In genomic region chr5:140632366-140633080, GRCh38 we compare ENCODE assay signal across 7 cellular contexts. TPM values are rescaled to one million over a fixed set of nuclear protein-coding genes. Genes with fewer than 3 reads are reported as not detected.
A peak's percentile ranks its signal among the peaks of the same experiment; 100 is the strongest.
DNase-seq lines count a peak whose midpoint lies in the region; ATAC-seq, FAIRE-seq and TF ChIP-seq lines count a peak whose summit lies in the region.

No MANE protein-coding gene starts in this region.

- no peak for TF ChIP-seq EP300 in GM12878 (IDR thresholded peaks at IDR 0.05; ENCODE audit: borderline replicate concordance in 1 of 2, control insufficient read depth in 1 of 2, low read depth in 2 of 2, low read length in 2 of 2)

- peaks cover 3% of the 10 kb centered on the region for H3K36me3 Mint-ChIP-seq in T-helper 17 cell (ENCODE audit: low read depth)

- no peaks in the 10 kb centered on the region for H3K79me2 ChIP-seq in GM12878 (ENCODE audit: control insufficient read depth, insufficient read depth, low read length)

- peaks cover 10% of the 10 kb centered on the region for H3K27me3 Mint-ChIP-seq in T-helper 17 cell

- POLR2A ChIA-PET in GM12878 (lab: Charles Lee): no interaction called here

- ATAC-seq in GM18858 (IDR thresholded peaks at IDR 0.05; ENCODE audit: unreplicated experiment): peak; percentile 46
- peak; percentile 54 for ATAC-seq in HG02973 (IDR thresholded peaks at IDR 0.05; ENCODE audit: unreplicated experiment)
- ATAC-seq in T-helper 17 cell: peak; percentile 85
- ATAC-seq in GM12878: peak; percentile 71
- no peak for ATAC-seq in GM21576 (IDR thresholded peaks at IDR 0.05; ENCODE audit: unreplicated experiment)

- FAIRE-seq in GM12878 (lab: Jason Lieb, UNC): no peak

- no peaks in the 10 kb centered on the region for H3K9me3 ChIP-seq in T-helper 17 cell (ENCODE audit: control insufficient read depth, low read length, poor library complexity, severe bottlenecking)
- peaks cover 1% of the 10 kb centered on the region; the same call in 1 of the 3 replicates for H3K9me3 ChIP-seq in GM12878 (replicated peaks; ENCODE audit: control insufficient read depth, insufficient read depth, low read length)

- no peak for TF ChIP-seq RAD21 in GM12878 (IDR thresholded peaks at IDR 0.05; ENCODE audit: insufficient read depth, low read depth, low read length)

- H3K27ac Mint-ChIP-seq in T-helper 17 cell: peak overlapping the region; percentile 86

- H3K4me1 ChIP-seq in GM12878 (ENCODE audit: control insufficient read depth, insufficient read depth, low read length): peaks cover 13% of the 10 kb centered on the region

- in situ Hi-C loops in GM12878 (cut with MboI): no loop called here

- H3K9ac ChIP-seq in GM12878 (ENCODE audit: control insufficient read depth, insufficient read depth, low read length): peak overlapping the region; percentile 35; the same call in 1 of the 2 replicates

- BruUV-seq in GM12878 (replicated peaks; lab: Mats Ljungman, UMichigan): no TSS peak

- CTCF ChIA-PET in GM12878 (lab: Yijun Ruan, JAX): interaction anchor here (0.5 to 1.2 kb wide), 2 partner anchors 259 to 283 kb away, joined by 5 to 13 read pairs; no protein-coding TSS in a partner anchor

- peak overlapping the region; percentile 92 for H3K4me3 Mint-ChIP-seq in T-helper 17 cell

- H3K4me3 ChIP-seq in GM12878: peak overlapping the region; percentile 58

- H3K27me3 ChIP-seq in GM12878 (replicated peaks in 1 of 2; ENCODE audit: control insufficient read depth in 2 of 2, insufficient read depth in 2 of 2, low read length in 1 of 2): peaks cover 3 to 4% of the 10 kb centered on the region in 2 experiments; a peak in 2 of 4 replicates

- no peak overlapping the region for H3K27ac ChIP-seq in GM12878 (ENCODE audit: control insufficient read depth, insufficient read depth)

- RAD21 ChIA-PET in GM12878 (lab: Charles Lee; ENCODE audit: unreplicated experiment): interaction anchor here (0.8 to 1.2 kb wide), 5 partner anchors 10 to 260 kb away, joined by 3 read pairs; no protein-coding TSS in a partner anchor

- DNase-seq in T-helper 17 cell (peak; percentile 20 to 34 (median 23)), GM12878 (ENCODE audit: low read depth, low spot score) (no peak), iris pigment epithelial cell (ENCODE audit: low read depth) (peak; percentile 59)
- peak; percentile 53 for DNase-seq in stimulated activated CD4-positive, alpha-beta T cell treated with anti-CD3 and anti-CD28 coated beads, Interleukin-4, amount 100 ng/mL, for 1 hour

- peak overlapping the region; percentile 91 for H2AFZ ChIP-seq in GM12878 (ENCODE audit: control insufficient read depth, low read depth, low read length)

- WGBS in GM12878 (ENCODE audit: insufficient coverage, insufficient replicate concordance, low lambda C conversion rate, missing lambda C conversion rate): 15% methylated on average over 56 of the region's 56 CpGs

- no peak; the same call in 1 of the 2 replicates for TF ChIP-seq POLR2A in GM12878 (IDR thresholded peaks at IDR 0.05; ENCODE audit: low read depth, low read length)

- no peaks in the 10 kb centered on the region for H4K20me1 ChIP-seq in GM12878 (ENCODE audit: control insufficient read depth, insufficient read depth)

- H3K36me3 ChIP-seq in GM12878 (ENCODE audit: control insufficient read depth in 2 of 2, insufficient read depth in 2 of 2, low read length in 1 of 2): no peaks in the 10 kb centered on the region

- no peak for TF ChIP-seq CTCF in GM12878 (IDR thresholded peaks at IDR 0.05 in 2 of 3, conservative IDR thresholded peaks at IDR 0.05 in 1 of 3; ENCODE audit: control insufficient read depth in 2 of 3, extremely low read depth in 1 of 3, insufficient read depth in 1 of 3, low read depth in 3 of 3, low read length in 3 of 3)

- peaks cover 28% of the 10 kb centered on the region for H3K4me1 Mint-ChIP-seq in T-helper 17 cell

- intact Hi-C loops in GM12878 (cut with micrococcal nuclease; ENCODE audit: unreplicated experiment): no loop called here

- SMC1A ChIA-PET in GM12878 (lab: Charles Lee; ENCODE audit: uncharacterized antibody, unreplicated experiment): interaction anchor here (0.5 kb wide), 1 partner anchor 24 kb away, joined by 3 read pairs; no protein-coding TSS in a partner anchor

- peak overlapping the region; percentile 99 for H3K4me2 ChIP-seq in GM12878 (ENCODE audit: control insufficient read depth, insufficient read depth)

RNA-seq across cellular contexts. Expression of gene CD14, which starts 0.5 kb away (rescaled TPM):
- total RNA-seq in T-helper 17 cell: 1 to 10 TPM; 1.4 to 9.2 TPM
- 0.19 and 0.54 TPM in 2 replicates for total RNA-seq in GM12878 (2013; cell fraction: nucleolus; rRNA removed)
- 0.11 and 0.33 TPM in 2 replicates for total RNA-seq in GM12878 (2014; rRNA removed)
- 0.09 TPM in 1 of 2 replicates, not detected in the other for total RNA-seq in GM12878 (2014; rRNA removed; fragmentation: Illumina TruSeq; extraction: Trizol)
- total RNA-seq in GM12878 (2021): 0.21 and 0.72 TPM in 2 replicates
- polyA plus RNA-seq in GM12878 (2011; ENCODE audit: low read depth): not detected
- not detected in 2 replicates for polyA plus RNA-seq in GM12878 (2011; rRNA removed)
- polyA plus RNA-seq in GM12878 (2011; cell fraction: cytosol; rRNA removed): not detected in 2 replicates
- polyA plus RNA-seq in GM12878 (2011; cell fraction: nucleus; rRNA removed): 0.18 and 0.25 TPM in 2 replicates
- 0.08 and 0.43 TPM in 2 replicates for polyA plus RNA-seq in GM12878 (2012)
- polyA plus RNA-seq in GM12878 (2014; fragmentation: Illumina TruSeq; extraction: Trizol): 0.24 TPM in 1 of 2 replicates, not detected in the other
- not detected for polyA plus RNA-seq in GM12878 (2014; fragmentation: Nextera tagmentation; extraction: Ambion mirVana)
- 0.18 and 0.28 TPM in 2 replicates for polyA plus RNA-seq in GM12878 (2014; rRNA removed)
- polyA plus RNA-seq in GM12878 (2016; fragmentation: Nextera tagmentation; extraction: Ambion mirVana): under 1 TPM in 1 of 2 experiments, not detected in 1; 0.26 TPM
- 0.21 TPM in 1 of 2 replicates, not detected in the other for polyA minus RNA-seq in GM12878 (2011; rRNA and poly(A)+ RNA removed)
- polyA minus RNA-seq in GM12878 (2011; cell fraction: cytosol; rRNA and poly(A)+ RNA removed): not detected in 2 replicates
- not detected in 2 replicates for polyA minus RNA-seq in GM12878 (2011; cell fraction: nucleus; rRNA and poly(A)+ RNA removed)

RNA-seq across cellular contexts. Expression of gene TMCO6, which starts 6.7 kb away (rescaled TPM):
- total RNA-seq in T-helper 17 cell (10 to 100 TPM; 18.3 to 23.1 TPM), GM12878 (2014; rRNA removed) (12.6 and 16.2 TPM in 2 replicates), GM12878 (2014; rRNA removed; fragmentation: Illumina TruSeq; extraction: Trizol) (6.9 and 7.1 TPM in 2 replicates), GM12878 (2021) (15.5 and 21.6 TPM in 2 replicates)
- 35.8 and 60.1 TPM in 2 replicates for total RNA-seq in GM12878 (2013; cell fraction: nucleolus; rRNA removed)
- 4.7 TPM for polyA plus RNA-seq in GM12878 (2011; ENCODE audit: low read depth)
- polyA plus RNA-seq in GM12878 (2011; rRNA removed) (6.7 and 8.4 TPM in 2 replicates), GM12878 (2014; fragmentation: Illumina TruSeq; extraction: Trizol) (7.3 and 10.8 TPM in 2 replicates), GM12878 (2014; fragmentation: Nextera tagmentation; extraction: Ambion mirVana) (1 to 10 TPM; 4.1 to 4.3 TPM), GM12878 (2014; rRNA removed) (15.9 and 16.8 TPM in 2 replicates), GM12878 (2016; fragmentation: Nextera tagmentation; extraction: Ambion mirVana) (10 to 100 TPM; 12.9 to 13.2 TPM)
- polyA plus RNA-seq in GM12878 (2011; cell fraction: cytosol; rRNA removed): 13.5 and 16.1 TPM in 2 replicates
- 52.6 and 57.9 TPM in 2 replicates for polyA plus RNA-seq in GM12878 (2011; cell fraction: nucleus; rRNA removed)
- polyA plus RNA-seq in GM12878 (2012): 8.2 and 9.5 TPM in 2 replicates
- 8.9 and 12.7 TPM in 2 replicates for polyA minus RNA-seq in GM12878 (2011; rRNA and poly(A)+ RNA removed)
- 1.9 and 5.7 TPM in 2 replicates for polyA minus RNA-seq in GM12878 (2011; cell fraction: cytosol; rRNA and poly(A)+ RNA removed)
- 16.2 and 24.4 TPM in 2 replicates for polyA minus RNA-seq in GM12878 (2011; cell fraction: nucleus; rRNA and poly(A)+ RNA removed)

RNA-seq across cellular contexts. Expression of gene NDUFA2, which starts 14.9 kb away (rescaled TPM):
- total RNA-seq in T-helper 17 cell: 10 to 100 TPM; 40.7 to 46.2 TPM
- 17.0 and 20.2 TPM in 2 replicates for total RNA-seq in GM12878 (2013; cell fraction: nucleolus; rRNA removed)
- total RNA-seq in GM12878 (2014; rRNA removed): 179 and 204 TPM in 2 replicates
- 78.5 and 82.1 TPM in 2 replicates for total RNA-seq in GM12878 (2014; rRNA removed; fragmentation: Illumina TruSeq; extraction: Trizol)
- 97.6 and 104 TPM in 2 replicates for total RNA-seq in GM12878 (2021)
- polyA plus RNA-seq in GM12878 (2011; ENCODE audit: low read depth): 81.9 TPM
- polyA plus RNA-seq in GM12878 (2011; rRNA removed): 154 and 202 TPM in 2 replicates
- 242 and 318 TPM in 2 replicates for polyA plus RNA-seq in GM12878 (2011; cell fraction: cytosol; rRNA removed)
- polyA plus RNA-seq in GM12878 (2011; cell fraction: nucleus; rRNA removed): 108 and 145 TPM in 2 replicates
- 124 and 139 TPM in 2 replicates for polyA plus RNA-seq in GM12878 (2012)
- polyA plus RNA-seq in GM12878 (2014; fragmentation: Illumina TruSeq; extraction: Trizol): 33.5 and 67.2 TPM in 2 replicates
- polyA plus RNA-seq in GM12878 (2014; fragmentation: Nextera tagmentation; extraction: Ambion mirVana): 100 to 1,000 TPM; 488 to 549 TPM
- polyA plus RNA-seq in GM12878 (2014; rRNA removed): 202 and 240 TPM in 2 replicates
- polyA plus RNA-seq in GM12878 (2016; fragmentation: Nextera tagmentation; extraction: Ambion mirVana): 100 to 1,000 TPM; 267 to 268 TPM
- polyA minus RNA-seq in GM12878 (2011; rRNA and poly(A)+ RNA removed): 22.3 and 38.4 TPM in 2 replicates
- polyA minus RNA-seq in GM12878 (2011; cell fraction: cytosol; rRNA and poly(A)+ RNA removed): 13.1 and 13.3 TPM in 2 replicates
- 16.7 and 20.8 TPM in 2 replicates for polyA minus RNA-seq in GM12878 (2011; cell fraction: nucleus; rRNA and poly(A)+ RNA removed)

RNA-seq across cellular contexts. Expression of gene IK, which starts 15.1 kb away (rescaled TPM):
- total RNA-seq in T-helper 17 cell (100 to 1,000 TPM; 168 to 172 TPM), GM12878 (2014; rRNA removed) (68.2 and 77.6 TPM in 2 replicates), GM12878 (2014; rRNA removed; fragmentation: Illumina TruSeq; extraction: Trizol) (135 and 137 TPM in 2 replicates), GM12878 (2021) (67.7 and 75.7 TPM in 2 replicates)
- 59.1 and 67.2 TPM in 2 replicates for total RNA-seq in GM12878 (2013; cell fraction: nucleolus; rRNA removed)
- 102 TPM for polyA plus RNA-seq in GM12878 (2011; ENCODE audit: low read depth)
- polyA plus RNA-seq in GM12878 (2011; rRNA removed) (131 and 153 TPM in 2 replicates), GM12878 (2014; fragmentation: Illumina TruSeq; extraction: Trizol) (158 and 180 TPM in 2 replicates), GM12878 (2014; fragmentation: Nextera tagmentation; extraction: Ambion mirVana) (100 to 1,000 TPM in 1 of 2 experiments, 10 to 100 TPM in 1; 77.2 to 128 TPM), GM12878 (2014; rRNA removed) (81.5 and 90.5 TPM in 2 replicates), GM12878 (2016; fragmentation: Nextera tagmentation; extraction: Ambion mirVana) (100 to 1,000 TPM; 108 to 119 TPM)
- polyA plus RNA-seq in GM12878 (2011; cell fraction: cytosol; rRNA removed): 76.9 and 85.9 TPM in 2 replicates
- polyA plus RNA-seq in GM12878 (2011; cell fraction: nucleus; rRNA removed): 121 and 159 TPM in 2 replicates
- polyA plus RNA-seq in GM12878 (2012): 76.3 and 87.1 TPM in 2 replicates
- polyA minus RNA-seq in GM12878 (2011; rRNA and poly(A)+ RNA removed): 60.5 and 66.6 TPM in 2 replicates
- polyA minus RNA-seq in GM12878 (2011; cell fraction: cytosol; rRNA and poly(A)+ RNA removed): 27.2 and 33.1 TPM in 2 replicates
- 31.7 and 76.0 TPM in 2 replicates for polyA minus RNA-seq in GM12878 (2011; cell fraction: nucleus; rRNA and poly(A)+ RNA removed)

RNA-seq across cellular contexts. Expression of gene WDR55, which starts 32.2 kb away (rescaled TPM):
- total RNA-seq in T-helper 17 cell (10 to 100 TPM; 34.8 to 36.3 TPM), GM12878 (2014; rRNA removed) (18.4 and 19.5 TPM in 2 replicates), GM12878 (2014; rRNA removed; fragmentation: Illumina TruSeq; extraction: Trizol) (16.7 and 18.8 TPM in 2 replicates), GM12878 (2021) (22.7 and 23.1 TPM in 2 replicates)
- total RNA-seq in GM12878 (2013; cell fraction: nucleolus; rRNA removed): 35.0 and 35.6 TPM in 2 replicates
- 12.6 TPM for polyA plus RNA-seq in GM12878 (2011; ENCODE audit: low read depth)
- polyA plus RNA-seq in GM12878 (2011; rRNA removed) (21.1 and 22.1 TPM in 2 replicates), GM12878 (2014; fragmentation: Illumina TruSeq; extraction: Trizol) (17.4 and 19.2 TPM in 2 replicates), GM12878 (2014; fragmentation: Nextera tagmentation; extraction: Ambion mirVana) (1 to 10 TPM; 3.4 to 3.7 TPM), GM12878 (2014; rRNA removed) (26.6 and 27.8 TPM in 2 replicates), GM12878 (2016; fragmentation: Nextera tagmentation; extraction: Ambion mirVana) (10 to 100 TPM; 22.0 to 25.9 TPM)
- 30.2 and 39.7 TPM in 2 replicates for polyA plus RNA-seq in GM12878 (2011; cell fraction: cytosol; rRNA removed)
- polyA plus RNA-seq in GM12878 (2011; cell fraction: nucleus; rRNA removed): 36.3 and 39.6 TPM in 2 replicates
- 17.7 and 19.0 TPM in 2 replicates for polyA plus RNA-seq in GM12878 (2012)
- 19.4 and 39.0 TPM in 2 replicates for polyA minus RNA-seq in GM12878 (2011; rRNA and poly(A)+ RNA removed)
- 11.7 and 11.9 TPM in 2 replicates for polyA minus RNA-seq in GM12878 (2011; cell fraction: cytosol; rRNA and poly(A)+ RNA removed)
- 18.0 and 28.1 TPM in 2 replicates for polyA minus RNA-seq in GM12878 (2011; cell fraction: nucleus; rRNA and poly(A)+ RNA removed)
